24 cellular contexts compared by ENCODE assay signal in the genomic region with DNA sequence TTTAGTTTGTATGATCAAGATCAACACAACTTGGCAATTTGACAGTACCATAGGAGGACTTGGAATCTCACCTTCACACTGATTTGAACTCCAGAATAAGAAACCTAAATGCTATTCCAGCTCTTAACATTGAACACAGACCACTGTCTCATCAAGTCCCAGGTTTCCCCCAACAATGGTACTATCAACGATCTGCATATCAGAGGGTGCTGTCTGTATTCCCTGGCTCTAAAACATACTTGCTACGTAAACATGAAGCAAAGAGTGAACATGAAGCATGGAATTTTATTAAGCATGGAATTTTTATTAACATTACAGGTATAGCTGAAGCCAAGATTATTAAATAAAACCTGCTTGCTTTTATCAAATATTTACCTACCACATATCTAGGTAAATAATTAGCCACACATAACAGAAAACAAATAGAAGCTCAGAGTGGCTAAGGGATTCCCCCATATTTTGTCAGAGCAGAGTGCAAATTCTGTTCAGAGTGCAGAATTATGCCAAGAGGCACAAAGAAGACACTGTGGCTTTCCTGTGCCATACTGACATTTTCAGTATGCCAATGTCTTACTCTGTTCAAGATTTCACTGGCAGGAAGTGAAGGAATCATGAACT. TPM values are rescaled to one million over a fixed set of nuclear protein-coding genes. Genes with fewer than 3 reads are reported as not detected.
DNase-seq lines count a peak whose midpoint lies in the region; ATAC-seq, FAIRE-seq and TF ChIP-seq lines count a peak whose summit lies in the region.
"Had no signal": no experiment of that assay in that cellular context is flagged by ENCODE, and none has a peak within 500 bp of the region (broad histone marks: within the 10 kb centered on the region; RNA-seq: fewer than 3 reads in every experiment).

No MANE protein-coding gene starts in this region.

- CTCF ChIA-PET in A549 (lab: Yijun Ruan, JAX) = interaction anchor here (0.7 to 1.1 kb wide), 2 partner anchors 18 to 200 kb away, joined by 3 to 5 read pairs; no protein-coding TSS in a partner anchor

- ATAC-seq in A549 (peak in 1 of 2 experiments; percentile 39; a peak in 2 of 6 replicates), GM23338 (no peak), HG02973 (IDR thresholded peaks at IDR 0.05; ENCODE audit: unreplicated experiment) (no peak)

- peaks cover 27% of the 10 kb centered on the region for H3K4me1 Mint-ChIP-seq in GM23338
- H3K4me1 Mint-ChIP-seq in nephron progenitor cell = no peaks in the 10 kb centered on the region

- H3K36me3 Mint-ChIP-seq in GM23338 (ENCODE audit: low read depth) (no peaks in the 10 kb centered on the region), nephron progenitor cell (ENCODE audit: low read depth) (no peaks in the 10 kb centered on the region)
- H3K36me3 Mint-ChIP-seq: CD4-positive, CD25-positive, alpha-beta regulatory T cell; CD8-positive, alpha-beta memory T cell had no signal

- H3K27ac Mint-ChIP-seq in GM23338 (no peak overlapping the region), nephron progenitor cell (no peak overlapping the region)
- H3K27ac Mint-ChIP-seq: CD4-positive, CD25-positive, alpha-beta regulatory T cell; CD8-positive, alpha-beta memory T cell had no signal

- WGBS in A549 (ENCODE audit: missing lambda C conversion rate) = 17% methylated on average over 2 of the region's 2 CpGs
- 50% methylated on average over 2 of the region's 2 CpGs for whole genome bisulfite sequencing in liver

- H3K4me3 ChIP-seq in A549 (no peak overlapping the region), GM23338 (no peak overlapping the region), liver (ENCODE audit: low read depth in 1 of 3, low read length in 3 of 3) (no peak overlapping the region)
- H3K4me3 ChIP-seq: BLaER1 treated with 17β-estradiol and CSF1 and Interleukin-3, amounts not matched to agents 10 nM and 100 nM; GM23248 had no signal

- no peak for DNase-seq in A549 (ENCODE audit: low read depth in 1 of 2, low spot score in 1 of 2)
- DNase-seq in GM23338 (ENCODE audit: low spot score) = no peak
- no peak for DNase-seq in NCI-H1930 (lab: John Stamatoyannopoulos, UW)
- no peak for DNase-seq in NAMALWA (ENCODE audit: low spot score)
- no peak for DNase-seq in nephron progenitor cell
- DNase-seq: CD4-positive, CD25-positive, alpha-beta regulatory T cell; CD8-positive, alpha-beta memory T cell; COR-L47; DMS 273 treated with DMSO at 0.1 percent for 48 hours; DMS79; GDM1; GM23248; HCEC 1CT had no signal

- no peak for TF ChIP-seq EP300 in A549 (IDR thresholded peaks at IDR 0.05)

- no peaks in the 10 kb centered on the region for H3K79me2 ChIP-seq in GM23338 (replicated peaks; ENCODE audit: insufficient read depth)

- POLR2A ChIA-PET in A549 (lab: Yijun Ruan, JAX) = no interaction called here

- H3K4me2 ChIP-seq in A549 = peak overlapping the region; percentile 61
- 0 out of 2 replicates have a peak overlapping the region, but pooled peaks have one; percentile 56 for H3K4me2 ChIP-seq in GM23338
- H3K4me2 ChIP-seq: BLaER1 treated with 17β-estradiol and CSF1 and Interleukin-3, amounts not matched to agents 10 nM and 100 nM; KMS-11 had no signal

- no peak for FAIRE-seq in A549 (lab: Jason Lieb, UNC)
- FAIRE-seq: GM12892, GM18507, H54 had no signal

- H3K27me3 Mint-ChIP-seq in GM23338 (ENCODE audit: insufficient read depth, low read depth, poor library complexity) = no peaks in the 10 kb centered on the region
- H3K27me3 Mint-ChIP-seq in nephron progenitor cell (ENCODE audit: low read depth, poor library complexity) = no peaks in the 10 kb centered on the region

- no peak for TF ChIP-seq POLR2A in A549 (IDR thresholded peaks at IDR 0.05; ENCODE audit: low read length)

- H3K4me3 Mint-ChIP-seq in GM23338 (no peak overlapping the region), nephron progenitor cell (no peak overlapping the region)
- H3K4me3 Mint-ChIP-seq: CD4-positive, CD25-positive, alpha-beta regulatory T cell; CD8-positive, alpha-beta memory T cell had no signal

- H3K27ac ChIP-seq in A549 = no peak overlapping the region
- H3K27ac ChIP-seq in GM23338 (ENCODE audit: low read depth) = no peak overlapping the region
- peak overlapping the region; percentile 85 for H3K27ac ChIP-seq in VCaP
- no peak overlapping the region for H3K27ac ChIP-seq in liver (ENCODE audit: low read depth in 1 of 2, low read length in 2 of 2)
- H3K27ac ChIP-seq: BLaER1 treated with 17β-estradiol and CSF1 and Interleukin-3, amounts not matched to agents 10 nM and 100 nM; GM23248; KMS-11 had no signal

- peak overlapping the region; percentile 61; the same call in 1 of the 2 replicates for H2AFZ ChIP-seq in GM23338
- H2AFZ ChIP-seq: GM23248 had no signal

- H3K4me1 ChIP-seq in A549 (peaks cover 18% of the 10 kb centered on the region), GM23338 (ENCODE audit: insufficient read depth) (peaks cover 24% of the 10 kb centered on the region), liver (ENCODE audit: control insufficient read depth in 4 of 4, insufficient read depth in 4 of 4, low read length in 3 of 4) (peaks cover 0 to 9% (median 3%) of the 10 kb centered on the region in 4 donors)

- H3F3A ChIP-seq in GM23338 (replicated peaks; ENCODE audit: low read depth) = 0 out of 2 replicates have a peak, but pooled peaks cover 3% of the 10 kb centered on the region

- H3K9me3 Mint-ChIP-seq in GM23338 (no peaks in the 10 kb centered on the region), nephron progenitor cell (no peaks in the 10 kb centered on the region)
- H3K9me3 Mint-ChIP-seq: CD8-positive, alpha-beta memory T cell had no signal

- H4K20me1 ChIP-seq in GM23338 (replicated peaks; ENCODE audit: insufficient read depth) = no peaks in the 10 kb centered on the region
- H4K20me1 ChIP-seq: BLaER1 treated with 17β-estradiol and CSF1 and Interleukin-3, amounts not matched to agents 10 nM and 100 nM had no signal

- H3K36me3 ChIP-seq in GM23338 (ENCODE audit: insufficient read depth) (no peaks in the 10 kb centered on the region), liver (ENCODE audit: control insufficient read depth in 4 of 4, insufficient read depth in 3 of 4, low read depth in 1 of 4, low read length in 3 of 4) (no peaks in the 10 kb centered on the region)
- H3K36me3 ChIP-seq: BLaER1 treated with 17β-estradiol and CSF1 and Interleukin-3, amounts not matched to agents 10 nM and 100 nM had no signal

- H3K9ac ChIP-seq in liver (ENCODE audit: low read depth in 1 of 2, low read length in 2 of 2) = no peak overlapping the region
- H3K9ac ChIP-seq: BLaER1 treated with 17β-estradiol and CSF1 and Interleukin-3, amounts not matched to agents 10 nM and 100 nM; GM23248; KMS-11 had no signal

- H3K27me3 ChIP-seq in GM23338 (ENCODE audit: insufficient read depth) = no peaks in the 10 kb centered on the region
- no peaks in the 10 kb centered on the region for H3K27me3 ChIP-seq in liver (ENCODE audit: control insufficient read depth in 4 of 4, insufficient read depth in 4 of 4, low read length in 3 of 4)
- H3K27me3 ChIP-seq: BLaER1 treated with 17β-estradiol and CSF1 and Interleukin-3, amounts not matched to agents 10 nM and 100 nM had no signal

- H3K9me3 ChIP-seq in A549 (no peaks in the 10 kb centered on the region), liver (ENCODE audit: control insufficient read depth in 4 of 4, low read length in 3 of 4) (no peaks in the 10 kb centered on the region)
- H3K9me3 ChIP-seq: BLaER1 treated with 17β-estradiol and CSF1 and Interleukin-3, amounts not matched to agents 10 nM and 100 nM had no signal

- no peaks in the 10 kb centered on the region for H3K9me2 ChIP-seq in GM23338 (ENCODE audit: insufficient read depth)

- TF ChIP-seq RAD21 in A549 (conservative IDR thresholded peaks at IDR 0.05 in 1 of 2, IDR thresholded peaks at IDR 0.05 in 1 of 2) = no peak
- TF ChIP-seq RAD21 in liver (IDR thresholded peaks at IDR 0.05) = no peak

- no peak for TF ChIP-seq CTCF in A549 (IDR thresholded peaks at IDR 0.05)
- no peak for TF ChIP-seq CTCF in GM23338 (conservative IDR thresholded peaks at IDR 0.05; ENCODE audit: low read depth in 2 of 2)
- TF ChIP-seq CTCF in VCaP (conservative IDR thresholded peaks at IDR 0.05) = no peak
- TF ChIP-seq CTCF in liver (IDR thresholded peaks at IDR 0.05; ENCODE audit: low read depth, low read length, missing input control) = no peak
- no peak for TF ChIP-seq CTCF in nephron progenitor cell (IDR thresholded peaks at IDR 0.05)

TF ChIP-seq in A549, 52 proteins besides CTCF, POLR2A, EP300 and RAD21 (continues in another document):
- TF ChIP-seq CEBPB (IDR thresholded peaks at IDR 0.05) (no peak), ZNF302 (CRISPR knock-in tag; IDR thresholded peaks at IDR 0.05) (no peak), KDM1A (IDR thresholded peaks at IDR 0.05; ENCODE audit: low read depth) (no peak), HDAC2 (IDR thresholded peaks at IDR 0.05) (no peak)

TF ChIP-seq in GM23338, 12 proteins besides CTCF, POLR2A, EP300 and RAD21 (continues in another document):
- no peak for TF ChIP-seq ZNF331 (CRISPR knock-in tag; IDR thresholded peaks at IDR 0.05; ENCODE audit: low read depth)

TF ChIP-seq in liver, 16 proteins besides CTCF, POLR2A, EP300 and RAD21:
- peak; percentile 35 for TF ChIP-seq SP1 (IDR thresholded peaks at IDR 0.05)
- TF ChIP-seq HNF4A (conservative IDR thresholded peaks at IDR 0.05) = peak; percentile 50 to 64
- no peak for TF ChIP-seq RXRA (IDR thresholded peaks at IDR 0.05)

RNA-seq across cellular contexts. Expression of a gene that starts 22.2 kb away (rescaled TPM):
- polyA plus RNA-seq in A549 (2011; rRNA removed) (42.4 and 49.6 TPM in 2 replicates), A549 (2017; fragmentation: RNase III; extraction: RNeasy Plus Mini Kit Qiagen cat#74134 plus additional on column Dnase treatment) (34.1 to 40.1 TPM (median 35.0 TPM) in 3 replicates), GM23338 (2016; fragmentation: Nextera tagmentation; extraction: Ambion mirVana) (9.5 and 10.7 TPM in 2 replicates), liver (10 to 100 TPM in 1 of 2 donors, 1 to 10 TPM in 1; 9.9 to 12.0 TPM)
- 22.4 and 23.7 TPM in 2 replicates for polyA plus RNA-seq in A549 (2012; cell fraction: cytosol; rRNA removed)
- 23.8 and 24.4 TPM in 2 replicates for polyA plus RNA-seq in A549 (2012; cell fraction: nucleus; rRNA removed)
- polyA minus RNA-seq in A549 (2011; rRNA and poly(A)+ RNA removed) = 42.6 and 54.7 TPM in 2 replicates
- total RNA-seq in GM23338 (2014; rRNA removed; shearing (Covaris generic)) = 9.0 and 11.0 TPM in 2 replicates
- total RNA-seq in liver = 10 to 100 TPM in 1 of 2 donors, 1 to 10 TPM in 1; 8.2 to 19.9 TPM

RNA-seq across cellular contexts. Expression of a gene that starts 40.7 kb away (rescaled TPM):
- polyA plus RNA-seq in A549 (2011; rRNA removed) (0.03 TPM in 1 of 2 replicates, not detected in the other), A549 (2017; fragmentation: RNase III; extraction: RNeasy Plus Mini Kit Qiagen cat#74134 plus additional on column Dnase treatment) (not detected in 3 replicates), GM23338 (2016; fragmentation: Nextera tagmentation; extraction: Ambion mirVana) (not detected in 2 replicates), liver (not detected)
- polyA plus RNA-seq in A549 (2012; cell fraction: cytosol; rRNA removed) = not detected in 2 replicates
- not detected in 2 replicates for polyA plus RNA-seq in A549 (2012; cell fraction: nucleus; rRNA removed)
- polyA minus RNA-seq in A549 (2011; rRNA and poly(A)+ RNA removed) = not detected in 2 replicates
- not detected in 2 replicates for total RNA-seq in GM23338 (2014; rRNA removed; shearing (Covaris generic))
- not detected for total RNA-seq in liver
- total RNA-seq: A673; CD4-positive, CD25-positive, alpha-beta regulatory T cell; CD8-positive, alpha-beta memory T cell; Daoy; GM23248 had no signal
- polyA plus RNA-seq: AG04450; CD4-positive, CD25-positive, alpha-beta regulatory T cell; CD8-positive, alpha-beta memory T cell; GM23248 had no signal
